ENCODE assay signal across 23 cellular contexts in genomic region chr3:187873843-187874242, GRCh38.
"Had no signal": no experiment of that assay in that cellular context is flagged by ENCODE, and none has a peak within 500 bp of the region (broad histone marks: within the 10 kb centered on the region; RNA-seq: fewer than 3 reads in every experiment).

No MANE protein-coding gene starts in this region.

- H3K36me3 ChIP-seq: esophagus muscularis mucosa, gastroesophageal sphincter, heart left ventricle, left lung, lower lobe of right lung had no signal

- H3K9me3 ChIP-seq: esophagus muscularis mucosa, gastroesophageal sphincter, heart left ventricle, left lung, lower lobe of right lung, mucosa of descending colon had no signal

- H3K4me1 ChIP-seq: esophagus muscularis mucosa, gastroesophageal sphincter, heart left ventricle had no signal

- H3K4me3 ChIP-seq: coronary artery, dorsolateral prefrontal cortex, esophagus muscularis mucosa, gastroesophageal sphincter, heart left ventricle, left lung, lower lobe of right lung, mucosa of descending colon had no signal

- H3K27ac ChIP-seq: coronary artery, dorsolateral prefrontal cortex, esophagus muscularis mucosa, foreskin keratinocyte, gastroesophageal sphincter, heart left ventricle, left lung, lower lobe of right lung had no signal

- DNase-seq: dermis blood vessel endothelial cell; dorsolateral prefrontal cortex; effector CD4-positive, alpha-beta T cell; effector memory CD4-positive, alpha-beta T cell; foreskin keratinocyte; heart left ventricle; hippocampal formation; left cardiac atrium; left lung; left ventricle myocardium superior; lower lobe of right lung; mesenchymal stem cell; mucosa of descending colon; naive thymus-derived CD4-positive, alpha-beta T cell; natural killer cell had no signal

- ATAC-seq: foreskin keratinocyte; gastroesophageal sphincter; heart left ventricle; left cardiac atrium; left lung; left ventricle myocardium superior; lower lobe of right lung; mucosa of descending colon; naive thymus-derived CD4-positive, alpha-beta T cell; natural killer cell had no signal

- H3K27me3 ChIP-seq: dorsolateral prefrontal cortex, esophagus muscularis mucosa, foreskin keratinocyte, gastroesophageal sphincter, heart left ventricle, left lung had no signal

- FAIRE-seq: colon, endothelial cell of umbilical vein, frontal cortex, islet of Langerhans, keratinocyte had no signal
